In genomic region chrX:135484636-135485289, GRCh38 we compare ENCODE assay signal across 1 cellular context.
TF ChIP-seq lines count a peak whose summit lies in the region.

No MANE protein-coding gene starts in this region.

TF ChIP-seq in K562, 482 proteins besides CTCF, POLR2A, EP300 and RAD21 (continued from another document):
- TF ChIP-seq, protein P1, sequence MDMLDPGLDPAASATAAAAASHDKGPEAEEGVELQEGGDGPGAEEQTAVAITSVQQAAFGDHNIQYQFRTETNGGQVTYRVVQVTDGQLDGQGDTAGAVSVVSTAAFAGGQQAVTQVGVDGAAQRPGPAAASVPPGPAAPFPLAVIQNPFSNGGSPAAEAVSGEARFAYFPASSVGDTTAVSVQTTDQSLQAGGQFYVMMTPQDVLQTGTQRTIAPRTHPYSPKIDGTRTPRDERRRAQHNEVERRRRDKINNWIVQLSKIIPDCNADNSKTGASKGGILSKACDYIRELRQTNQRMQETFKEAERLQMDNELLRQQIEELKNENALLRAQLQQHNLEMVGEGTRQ (CRISPR knock-in tag; IDR thresholded peaks at IDR 0.05): no peak
- TF ChIP-seq EGR1 (conservative IDR thresholded peaks at IDR 0.05) (no peak), ZC3H4 (CRISPR knock-in tag; IDR thresholded peaks at IDR 0.05; ENCODE audit: borderline replicate concordance) (no peak), PHB (CRISPR knock-in tag; IDR thresholded peaks at IDR 0.05) (no peak), GABPA (tag; conservative IDR thresholded peaks at IDR 0.05; ENCODE audit: low read depth) (no peak), MXI1 (IDR thresholded peaks at IDR 0.05; ENCODE audit: low read depth, low read length) (no peak), COPS2 (conservative IDR thresholded peaks at IDR 0.05) (no peak), CBFA2T3 (IDR thresholded peaks at IDR 0.05) (peak; percentile 36), CSDE1 (IDR thresholded peaks at IDR 0.05) (no peak), DEAF1 (CRISPR knock-in tag; IDR thresholded peaks at IDR 0.05) (peak; percentile 80), EHMT2 (IDR thresholded peaks at IDR 0.05) (no peak), YY1 (IDR thresholded peaks at IDR 0.05; ENCODE audit: borderline replicate concordance in 1 of 3, control insufficient read depth in 1 of 3, extremely low read depth in 1 of 3, insufficient read depth in 3 of 3, insufficient read length in 1 of 3, insufficient replicate concordance in 2 of 3, low read depth in 1 of 3, low read length in 2 of 3) (no peak), KDM1A (IDR thresholded peaks at IDR 0.05) (peak; percentile 32 to 52; a peak in 2 of 4 replicates), PHF20 (IDR thresholded peaks at IDR 0.05; ENCODE audit: partially characterized antibody) (no peak), ZNF24 (IDR thresholded peaks at IDR 0.05) (peak; percentile 98), NCOR1 (IDR thresholded peaks at IDR 0.05) (no peak), ARID2 (IDR thresholded peaks at IDR 0.05) (peak; percentile 66), SP2 (IDR thresholded peaks at IDR 0.05; ENCODE audit: extremely low read depth, low read depth, low read length, poor library complexity, severe bottlenecking) (no peak), SNIP1 (IDR thresholded peaks at IDR 0.05; ENCODE audit: low read depth) (no peak), ZNF717 (CRISPR knock-in tag; IDR thresholded peaks at IDR 0.05) (no peak), ZNF239 (CRISPR knock-in tag; IDR thresholded peaks at IDR 0.05) (no peak), NFIX (CRISPR knock-in tag; IDR thresholded peaks at IDR 0.05; ENCODE audit: low read depth) (no peak), FOXA3 (CRISPR knock-in tag; conservative IDR thresholded peaks at IDR 0.05 in 1 of 2, IDR thresholded peaks at IDR 0.05 in 1 of 2) (0 out of 4 replicates have a peak, but pooled peaks of 1 of the 2 experiments have one; percentile 38)
- TF ChIP-seq, protein P2, sequence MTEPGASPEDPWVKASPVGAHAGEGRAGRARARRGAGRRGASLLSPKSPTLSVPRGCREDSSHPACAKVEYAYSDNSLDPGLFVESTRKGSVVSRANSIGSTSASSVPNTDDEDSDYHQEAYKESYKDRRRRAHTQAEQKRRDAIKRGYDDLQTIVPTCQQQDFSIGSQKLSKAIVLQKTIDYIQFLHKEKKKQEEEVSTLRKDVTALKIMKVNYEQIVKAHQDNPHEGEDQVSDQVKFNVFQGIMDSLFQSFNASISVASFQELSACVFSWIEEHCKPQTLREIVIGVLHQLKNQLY (CRISPR knock-in tag; conservative IDR thresholded peaks at IDR 0.05): no peak
- TF ChIP-seq, protein P3, sequence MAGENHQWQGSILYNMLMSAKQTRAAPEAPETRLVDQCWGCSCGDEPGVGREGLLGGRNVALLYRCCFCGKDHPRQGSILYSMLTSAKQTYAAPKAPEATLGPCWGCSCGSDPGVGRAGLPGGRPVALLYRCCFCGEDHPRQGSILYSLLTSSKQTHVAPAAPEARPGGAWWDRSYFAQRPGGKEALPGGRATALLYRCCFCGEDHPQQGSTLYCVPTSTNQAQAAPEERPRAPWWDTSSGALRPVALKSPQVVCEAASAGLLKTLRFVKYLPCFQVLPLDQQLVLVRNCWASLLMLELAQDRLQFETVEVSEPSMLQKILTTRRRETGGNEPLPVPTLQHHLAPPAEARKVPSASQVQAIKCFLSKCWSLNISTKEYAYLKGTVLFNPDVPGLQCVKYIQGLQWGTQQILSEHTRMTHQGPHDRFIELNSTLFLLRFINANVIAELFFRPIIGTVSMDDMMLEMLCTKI (IDR thresholded peaks at IDR 0.05; ENCODE audit: partially characterized antibody): no peak
- TF ChIP-seq, protein P4, sequence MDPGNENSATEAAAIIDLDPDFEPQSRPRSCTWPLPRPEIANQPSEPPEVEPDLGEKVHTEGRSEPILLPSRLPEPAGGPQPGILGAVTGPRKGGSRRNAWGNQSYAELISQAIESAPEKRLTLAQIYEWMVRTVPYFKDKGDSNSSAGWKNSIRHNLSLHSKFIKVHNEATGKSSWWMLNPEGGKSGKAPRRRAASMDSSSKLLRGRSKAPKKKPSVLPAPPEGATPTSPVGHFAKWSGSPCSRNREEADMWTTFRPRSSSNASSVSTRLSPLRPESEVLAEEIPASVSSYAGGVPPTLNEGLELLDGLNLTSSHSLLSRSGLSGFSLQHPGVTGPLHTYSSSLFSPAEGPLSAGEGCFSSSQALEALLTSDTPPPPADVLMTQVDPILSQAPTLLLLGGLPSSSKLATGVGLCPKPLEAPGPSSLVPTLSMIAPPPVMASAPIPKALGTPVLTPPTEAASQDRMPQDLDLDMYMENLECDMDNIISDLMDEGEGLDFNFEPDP (CRISPR knock-in tag; IDR thresholded peaks at IDR 0.05): no peak
TF ChIP-seq in K562: peak in this region for 10.
